ENCODE assay signal across 24 cellular contexts in genomic region chr3:52117537-52117936, GRCh38.
"Had no signal": no experiment of that assay in that cellular context is flagged by ENCODE, and none has a peak within 500 bp of the region (broad histone marks: within the 10 kb centered on the region; RNA-seq: fewer than 3 reads in every experiment).

No MANE protein-coding gene starts in this region.

- H3K27ac Mint-ChIP-seq: activated CD4-positive, alpha-beta T cell treated with anti-CD3 and anti-CD28 coated beads, Interleukin-2, amount 10 ng/mL, durations not matched to agents 24 days and 14 days; activated CD8-positive, alpha-beta memory T cell treated with anti-CD3 and anti-CD28 coated beads, Interleukin-2, amount 10 ng/mL, durations not matched to agents 7 days and 5 days; activated CD8-positive, alpha-beta T cell treated with anti-CD3 and anti-CD28 coated beads for 36 hours; activated naive CD8-positive, alpha-beta T cell treated with anti-CD3 and anti-CD28 coated beads, Interleukin-2, amount 50 U/mL, for 24 hours; endodermal cell; naive B cell; neural progenitor cell; stimulated activated memory B cell treated with anti-CD40 and anti-IgM and Interleukin-4, amounts not matched to agents 10 μg/mL and 1 μg/mL and 100 μg/mL, for 72 hours had no signal

- DNase-seq: activated CD4-positive, alpha-beta T cell treated with anti-CD3 and anti-CD28 coated beads, Interleukin-2, amount 10 ng/mL, durations not matched to agents 24 days and 14 days; activated CD8-positive, alpha-beta memory T cell treated with anti-CD3 and anti-CD28 coated beads, Interleukin-2, amount 10 ng/mL, durations not matched to agents 7 days and 5 days; activated CD8-positive, alpha-beta T cell treated with anti-CD3 and anti-CD28 coated beads for 36 hours; activated effector memory CD4-positive, alpha-beta T cell treated with anti-CD3 and anti-CD28 coated beads, Interleukin-2, amount 50 U/mL, for 16 hours; activated naive CD4-positive, alpha-beta T cell treated with anti-CD3 and anti-CD28 coated beads, Interleukin-2, amount 50 U/mL, for 16 hours; activated naive CD8-positive, alpha-beta T cell treated with anti-CD3 and anti-CD28 coated beads, Interleukin-2, amount 50 U/mL, for 24 hours; activated T-cell treated with anti-CD3 and anti-CD28 coated beads for 4 hours; central memory CD4-positive, alpha-beta T cell; colonic mucosa; endodermal cell; esophagus squamous epithelium; gastrocnemius medialis; left colon; naive B cell; retina; sigmoid colon; stimulated activated CD4-positive, alpha-beta T cell treated with anti-CD3 and anti-CD28 coated beads, Interleukin-15, amount 100 ng/mL, for 24 hours had no signal

- H3K9me3 Mint-ChIP-seq: activated CD4-positive, alpha-beta T cell treated with anti-CD3 and anti-CD28 coated beads, Interleukin-2, amount 10 ng/mL, durations not matched to agents 24 days and 14 days; activated CD8-positive, alpha-beta T cell treated with anti-CD3 and anti-CD28 coated beads for 36 hours; activated naive CD8-positive, alpha-beta T cell treated with anti-CD3 and anti-CD28 coated beads, Interleukin-2, amount 50 U/mL, for 24 hours; brain; endodermal cell; naive B cell; neural progenitor cell; stimulated activated memory B cell treated with anti-CD40 and anti-IgM and Interleukin-4, amounts not matched to agents 10 μg/mL and 1 μg/mL and 100 μg/mL, for 72 hours had no signal

- H3K4me1 ChIP-seq: colonic mucosa, neural progenitor cell had no signal

- H3K4me3 ChIP-seq: colonic mucosa, esophagus squamous epithelium, gastrocnemius medialis, lung, neural progenitor cell, sigmoid colon, smooth muscle cell had no signal

- H3K27me3 ChIP-seq: colonic mucosa, esophagus squamous epithelium, gastrocnemius medialis, neural progenitor cell, sigmoid colon had no signal

- H3K4me3 Mint-ChIP-seq: activated CD4-positive, alpha-beta T cell treated with anti-CD3 and anti-CD28 coated beads, Interleukin-2, amount 10 ng/mL, durations not matched to agents 24 days and 14 days; activated CD8-positive, alpha-beta memory T cell treated with anti-CD3 and anti-CD28 coated beads, Interleukin-2, amount 10 ng/mL, durations not matched to agents 7 days and 5 days; activated CD8-positive, alpha-beta T cell treated with anti-CD3 and anti-CD28 coated beads for 36 hours; activated naive CD8-positive, alpha-beta T cell treated with anti-CD3 and anti-CD28 coated beads, Interleukin-2, amount 50 U/mL, for 24 hours; brain; endodermal cell; naive B cell; neural progenitor cell; stimulated activated memory B cell treated with anti-CD40 and anti-IgM and Interleukin-4, amounts not matched to agents 10 μg/mL and 1 μg/mL and 100 μg/mL, for 72 hours had no signal

- H3K9me3 ChIP-seq: colonic mucosa, esophagus squamous epithelium, gastrocnemius medialis, sigmoid colon had no signal

- H3K36me3 Mint-ChIP-seq: brain; naive B cell; stimulated activated memory B cell treated with anti-CD40 and anti-IgM and Interleukin-4, amounts not matched to agents 10 μg/mL and 1 μg/mL and 100 μg/mL, for 72 hours had no signal

- H3K36me3 ChIP-seq: colonic mucosa, esophagus squamous epithelium, gastrocnemius medialis, neural progenitor cell, sigmoid colon had no signal

- H3K4me1 Mint-ChIP-seq: brain had no signal

- H3K27ac ChIP-seq: colonic mucosa, gastrocnemius medialis, neural progenitor cell, VCaP had no signal

- H3K27me3 Mint-ChIP-seq: activated CD4-positive, alpha-beta T cell treated with anti-CD3 and anti-CD28 coated beads, Interleukin-2, amount 10 ng/mL, durations not matched to agents 24 days and 14 days; activated CD8-positive, alpha-beta memory T cell treated with anti-CD3 and anti-CD28 coated beads, Interleukin-2, amount 10 ng/mL, durations not matched to agents 7 days and 5 days; activated CD8-positive, alpha-beta T cell treated with anti-CD3 and anti-CD28 coated beads for 36 hours; activated naive CD8-positive, alpha-beta T cell treated with anti-CD3 and anti-CD28 coated beads, Interleukin-2, amount 50 U/mL, for 24 hours; brain; naive B cell; stimulated activated memory B cell treated with anti-CD40 and anti-IgM and Interleukin-4, amounts not matched to agents 10 μg/mL and 1 μg/mL and 100 μg/mL, for 72 hours had no signal

- ATAC-seq: activated CD4-positive, CD25-positive, alpha-beta regulatory T cell treated with anti-CD3 and anti-CD28 coated beads, Interleukin-2, amount 50 U/mL, for 24 hours; activated CD8-positive, alpha-beta memory T cell treated with anti-CD3 and anti-CD28 coated beads, Interleukin-2, amount 10 ng/mL, durations not matched to agents 7 days and 5 days; activated CD8-positive, alpha-beta T cell treated with anti-CD3 and anti-CD28 coated beads for 36 hours; activated naive CD8-positive, alpha-beta T cell treated with anti-CD3 and anti-CD28 coated beads, Interleukin-2, amount 50 U/mL, for 24 hours; gastrocnemius medialis; left colon; stimulated activated memory B cell treated with anti-CD40 and anti-IgM and Interleukin-4, amounts not matched to agents 10 μg/mL and 1 μg/mL and 100 μg/mL, for 72 hours had no signal
